In genomic region chr5:172957458-172957857, GRCh38 we compare ENCODE assay signal across 12 cellular contexts. TPM values are rescaled to one million over a fixed set of nuclear protein-coding genes. Genes with fewer than 3 reads are reported as not detected.
DNase-seq lines count a peak whose midpoint lies in the region; ATAC-seq and TF ChIP-seq lines count a peak whose summit lies in the region.
"Had no signal": no experiment of that assay in that cellular context is flagged by ENCODE, and none has a peak within 500 bp of the region (broad histone marks: within the 10 kb centered on the region; RNA-seq: fewer than 3 reads in every experiment).

No MANE protein-coding gene starts in this region.

- no peak for TF ChIP-seq CTCF in glutamatergic neuron (IDR thresholded peaks at IDR 0.05; ENCODE audit: partially characterized antibody, unreplicated experiment)
- no peak for TF ChIP-seq CTCF in GM20000 (IDR thresholded peaks at IDR 0.05; ENCODE audit: extremely low read depth, missing control alignments)

- H3K9me3 ChIP-seq in T-helper 17 cell (ENCODE audit: control insufficient read depth, low read length, poor library complexity, severe bottlenecking), result no peaks in the 10 kb centered on the region

- peak overlapping the region; percentile 57 for H3K27ac Mint-ChIP-seq in T-helper 17 cell
- peak overlapping the region; percentile 23 for H3K27ac Mint-ChIP-seq in glutamatergic neuron (ENCODE audit: unreplicated experiment)

- peak overlapping the region; percentile 49 for H3K27ac ChIP-seq in substantia nigra (ENCODE audit: low read depth, low read length, poor library complexity, severe bottlenecking)
- H3K27ac ChIP-seq: parathyroid adenoma, WERI-Rb-1 had no signal

- DNase-seq in activated T-cell treated with anti-CD3 and anti-CD28 coated beads, Interleukin-2, amount 50 U/mL, for 4 hours, result no peak
- DNase-seq in activated T-cell treated with anti-CD3 and anti-CD28 coated beads, Interleukin-2, amount 50 U/mL, for 1 hour, result no peak
- DNase-seq in T-helper 17 cell, result no peak
- DNase-seq in glutamatergic neuron, result no peak
- no peak for DNase-seq in substantia nigra (lab: John Stamatoyannopoulos, UW)
- DNase-seq in GM20000 (ENCODE audit: low spot score), result no peak
- DNase-seq in activated gamma-delta T cell (lab: John Stamatoyannopoulos, UW), result no peak
- no peak for DNase-seq in stimulated activated naive CD4-positive, alpha-beta T cell (lab: John Stamatoyannopoulos, UW)
- DNase-seq: NCI-H2029 treated with DMSO at 0.1 percent for 48 hours; NK-92 treated with Interleukin-12 subunit alpha and Interleukin-12 subunit beta, amount 100 ng/mL, for 24 hours; WERI-Rb-1 had no signal

- H3K9me3 Mint-ChIP-seq in activated T-cell treated with anti-CD3 and anti-CD28 coated beads, Interleukin-2, amount 50 U/mL, for 4 hours, result no peaks in the 10 kb centered on the region
- H3K9me3 Mint-ChIP-seq in glutamatergic neuron (ENCODE audit: unreplicated experiment), result peaks cover 11% of the 10 kb centered on the region

- peaks cover 26% of the 10 kb centered on the region for H3K4me1 Mint-ChIP-seq in activated T-cell treated with anti-CD3 and anti-CD28 coated beads, Interleukin-2, amount 50 U/mL, for 4 hours (ENCODE audit: low read depth)
- H3K4me1 Mint-ChIP-seq in T-helper 17 cell (peaks cover 36% of the 10 kb centered on the region), glutamatergic neuron (ENCODE audit: low read depth, unreplicated experiment) (peaks cover 9% of the 10 kb centered on the region)

- H3K4me3 Mint-ChIP-seq in activated T-cell treated with anti-CD3 and anti-CD28 coated beads, Interleukin-2, amount 50 U/mL, for 4 hours, result peak overlapping the region; percentile 24
- H3K4me3 Mint-ChIP-seq in T-helper 17 cell (peak overlapping the region; percentile 77), glutamatergic neuron (ENCODE audit: unreplicated experiment) (peak overlapping the region; percentile 44)

- no peaks in the 10 kb centered on the region for H3K27me3 Mint-ChIP-seq in activated T-cell treated with anti-CD3 and anti-CD28 coated beads, Interleukin-2, amount 50 U/mL, for 4 hours (ENCODE audit: low read depth)
- H3K27me3 Mint-ChIP-seq in T-helper 17 cell (no peaks in the 10 kb centered on the region), glutamatergic neuron (ENCODE audit: unreplicated experiment) (peaks cover 12% of the 10 kb centered on the region)

- peaks cover 8% of the 10 kb centered on the region for H3K36me3 Mint-ChIP-seq in activated T-cell treated with anti-CD3 and anti-CD28 coated beads, Interleukin-2, amount 50 U/mL, for 4 hours (ENCODE audit: insufficient read depth)
- H3K36me3 Mint-ChIP-seq in T-helper 17 cell (ENCODE audit: low read depth) (peaks cover 8% of the 10 kb centered on the region), glutamatergic neuron (ENCODE audit: unreplicated experiment) (no peaks in the 10 kb centered on the region)

- ATAC-seq in activated T-cell treated with anti-CD3 and anti-CD28 coated beads, Interleukin-2, amount 50 U/mL, for 4 hours, result no peak
- ATAC-seq in T-helper 17 cell, result no peak

RNA-seq across cellular contexts. Expression of gene RPL26L1, which starts 1.8 kb away (rescaled TPM):
- 100 to 1,000 TPM in 1 of 3 donors, 10 to 100 TPM in 2; 89.6 to 105 (median 95.3) TPM for total RNA-seq in activated T-cell treated with anti-CD3 and anti-CD28 coated beads, Interleukin-2, amount 50 U/mL, for 4 hours
- 10 to 100 TPM; 13.9 to 17.7 TPM for total RNA-seq in T-helper 17 cell
- 50.6 TPM for total RNA-seq in glutamatergic neuron (ENCODE audit: unreplicated experiment)

RNA-seq across cellular contexts. Expression of gene ATP6V0E1, which starts 26.1 kb away (rescaled TPM):
- 100 to 1,000 TPM; 196 to 234 (median 209) TPM for total RNA-seq in activated T-cell treated with anti-CD3 and anti-CD28 coated beads, Interleukin-2, amount 50 U/mL, for 4 hours
- 100 to 1,000 TPM; 102 to 104 TPM for total RNA-seq in T-helper 17 cell
- 95.3 TPM for total RNA-seq in glutamatergic neuron (ENCODE audit: unreplicated experiment)

Comparison
In these comparisons a context has a peak if more than half of its experiments do, and no peak if none do; other contexts are left out.
1. H3K4me3 Mint-ChIP-seq: peak in every context shown above with its lines; median percentile 77 in T-helper 17 cell; 44 in glutamatergic neuron; 24 in activated T-cell treated with anti-CD3 and anti-CD28 coated beads, Interleukin-2, amount 50 U/mL, for 4 hours.